22 cellular contexts compared by ENCODE assay signal in the genomic region with DNA sequence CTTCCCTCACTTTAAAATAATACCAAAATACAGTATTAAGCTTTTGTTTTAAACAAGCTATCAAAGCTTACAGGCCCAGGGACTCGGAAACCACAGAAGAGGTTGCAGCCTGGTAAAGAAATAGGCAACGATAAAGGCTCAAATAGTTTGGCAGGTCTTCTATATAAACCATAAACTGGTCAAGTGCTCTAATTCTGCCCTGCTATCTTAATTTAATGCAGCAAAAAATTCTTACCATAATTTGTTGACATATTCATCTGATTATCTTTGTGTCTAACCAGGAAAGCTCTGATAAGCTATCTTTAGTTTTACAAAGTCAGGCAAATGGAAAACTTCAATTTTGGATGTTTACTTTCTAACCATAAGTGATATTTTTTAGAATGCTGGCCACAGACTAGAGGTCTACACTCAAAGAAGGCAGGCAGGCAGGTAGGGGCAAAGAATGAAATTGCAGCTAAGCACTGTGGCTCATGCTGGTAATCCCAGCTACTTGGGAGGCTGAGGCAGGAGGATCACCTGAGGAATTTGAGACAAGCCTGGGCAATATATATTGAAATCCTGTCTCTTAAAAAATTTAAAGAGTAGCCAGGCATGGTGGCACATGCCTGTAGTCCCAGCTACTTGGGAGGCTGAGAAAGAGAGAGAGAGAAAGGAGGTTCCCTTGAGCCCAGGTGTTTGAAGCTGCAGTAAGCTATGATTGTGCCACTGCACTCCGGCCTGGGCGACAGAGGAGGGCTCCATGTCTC. TPM values are rescaled to one million over a fixed set of nuclear protein-coding genes. Genes with fewer than 3 reads are reported as not detected.
DNase-seq lines count a peak whose midpoint lies in the region; ATAC-seq and TF ChIP-seq lines count a peak whose summit lies in the region.
"Had no signal": no experiment of that assay in that cellular context is flagged by ENCODE, and none has a peak within 500 bp of the region (broad histone marks: within the 10 kb centered on the region; RNA-seq: fewer than 3 reads in every experiment).

No MANE protein-coding gene starts in this region.

- peak overlapping the region; percentile 76 for H3K27ac Mint-ChIP-seq in nephron progenitor cell
- no peak overlapping the region for H3K27ac Mint-ChIP-seq in activated CD4-positive, alpha-beta T cell treated with anti-CD3 and anti-CD28 coated beads, Interleukin-2, amount 10 ng/mL, durations not matched to agents 24 days and 14 days
- H3K27ac Mint-ChIP-seq: T-helper 17 cell had no signal

- H3K27me3 Mint-ChIP-seq in nephron progenitor cell (ENCODE audit: low read depth, poor library complexity) = no peaks in the 10 kb centered on the region
- no peaks in the 10 kb centered on the region for H3K27me3 Mint-ChIP-seq in activated CD4-positive, alpha-beta T cell treated with anti-CD3 and anti-CD28 coated beads, Interleukin-2, amount 10 ng/mL, durations not matched to agents 24 days and 14 days
- H3K27me3 Mint-ChIP-seq: T-helper 17 cell had no signal

- POLR2A ChIA-PET in RWPE1 (lab: Yijun Ruan, JAX; ENCODE audit: low non-redundant PET) = no interaction called here

- no peak for TF ChIP-seq POLR2A in gastrocnemius medialis (IDR thresholded peaks at IDR 0.05)

- H3K9me2 ChIP-seq in GM23248 (ENCODE audit: insufficient read depth) = no peaks in the 10 kb centered on the region

- H3K4me1 Mint-ChIP-seq in nephron progenitor cell = peaks cover 66% of the 10 kb centered on the region
- peaks cover 17% of the 10 kb centered on the region for H3K4me1 Mint-ChIP-seq in activated CD4-positive, alpha-beta T cell treated with anti-CD3 and anti-CD28 coated beads, Interleukin-2, amount 10 ng/mL, durations not matched to agents 24 days and 14 days

- H3K27ac ChIP-seq in GM23248 (peak overlapping the region; percentile 33), RWPE1 (0 out of 2 replicates have a peak overlapping the region, but pooled peaks have one; percentile 21), gastrocnemius medialis (no peak overlapping the region)
- H3K27ac ChIP-seq: coronary artery, gastroesophageal sphincter, KMS-11, thoracic aorta had no signal

- TF ChIP-seq CTCF in RWPE1 (conservative IDR thresholded peaks at IDR 0.05; ENCODE audit: low read depth) (no peak), epithelial cell of esophagus (IDR thresholded peaks at IDR 0.05; ENCODE audit: insufficient read depth, low read depth, low read length, missing control alignments) (no peak), nephron progenitor cell (IDR thresholded peaks at IDR 0.05) (no peak), gastrocnemius medialis (IDR thresholded peaks at IDR 0.05 in 4 of 5, conservative IDR thresholded peaks at IDR 0.05 in 1 of 5) (no peak)

- no peak overlapping the region for H3K4me3 Mint-ChIP-seq in nephron progenitor cell
- no peak overlapping the region for H3K4me3 Mint-ChIP-seq in activated CD4-positive, alpha-beta T cell treated with anti-CD3 and anti-CD28 coated beads, Interleukin-2, amount 10 ng/mL, durations not matched to agents 24 days and 14 days
- H3K4me3 Mint-ChIP-seq: T-helper 17 cell had no signal

- H3K9me3 ChIP-seq in GM23248 (ENCODE audit: low read depth) = no peaks in the 10 kb centered on the region
- H3K9me3 ChIP-seq in gastrocnemius medialis = no peaks in the 10 kb centered on the region
- H3K9me3 ChIP-seq: ascending aorta, Caco-2, gastroesophageal sphincter, thoracic aorta had no signal

- peaks cover 19% of the 10 kb centered on the region for H3K9me3 Mint-ChIP-seq in nephron progenitor cell
- no peaks in the 10 kb centered on the region for H3K9me3 Mint-ChIP-seq in activated CD4-positive, alpha-beta T cell treated with anti-CD3 and anti-CD28 coated beads, Interleukin-2, amount 10 ng/mL, durations not matched to agents 24 days and 14 days

- H3K4me2 ChIP-seq in GM23248 (ENCODE audit: unreplicated experiment) = peak overlapping the region; percentile 19
- H3K4me2 ChIP-seq: KMS-11 had no signal

- peaks cover 86% of the 10 kb centered on the region for H3K79me2 ChIP-seq in GM23248 (ENCODE audit: insufficient read depth)

- H3K36me3 ChIP-seq in GM23248 (ENCODE audit: low read depth) (no peaks in the 10 kb centered on the region), gastrocnemius medialis (no peaks in the 10 kb centered on the region)
- H3K36me3 ChIP-seq: thoracic aorta had no signal

- H3K4me3 ChIP-seq in GM23248 (no peak overlapping the region), epithelial cell of esophagus (ENCODE audit: low read length) (no peak overlapping the region), gastrocnemius medialis (no peak overlapping the region)
- H3K4me3 ChIP-seq: ascending aorta, coronary artery, gastroesophageal sphincter, thoracic aorta had no signal

- H3K27me3 ChIP-seq in GM23248 (replicated peaks; ENCODE audit: insufficient read depth) = no peaks in the 10 kb centered on the region
- H3K27me3 ChIP-seq in gastrocnemius medialis = no peaks in the 10 kb centered on the region
- H3K27me3 ChIP-seq: ascending aorta, gastroesophageal sphincter had no signal

- H3F3A ChIP-seq in GM23248 (ENCODE audit: insufficient read depth) = peaks cover 22% of the 10 kb centered on the region

- intact Hi-C loops in activated CD4-positive, alpha-beta T cell treated with anti-CD3 and anti-CD28 coated beads, Interleukin-2, amount 10 ng/mL, durations not matched to agents 24 days and 14 days (cut with micrococcal nuclease) = no loop called here
- intact Hi-C loops in gastrocnemius medialis (cut with DNase I; ENCODE audit: low total_unique reads) = no loop called here

- H3K4me1 ChIP-seq in GM23248 (ENCODE audit: insufficient read depth) (peaks cover 23% of the 10 kb centered on the region), gastrocnemius medialis (peaks cover 21 to 23% of the 10 kb centered on the region in 2 donors)
- H3K4me1 ChIP-seq: Caco-2 had no signal

- H3K9ac ChIP-seq in GM23248 = no peak overlapping the region
- H3K9ac ChIP-seq: KMS-11 had no signal

- CTCF ChIA-PET in RWPE1 (lab: Yijun Ruan, JAX) = interaction anchor here (1.5 kb wide), 1 partner anchor 25 kb away, joined by 6 read pairs; no protein-coding TSS in a partner anchor

- DNase-seq in GM23248 (no peak), RWPE1 (ENCODE audit: low spot score) (no peak), epithelial cell of esophagus (ENCODE audit: low read depth) (peak; percentile 55), nephron progenitor cell (no peak), cortex of kidney (lab: John Stamatoyannopoulos, UW) (no peak), gastrocnemius medialis (no peak)
- DNase-seq in activated CD4-positive, alpha-beta T cell treated with anti-CD3 and anti-CD28 coated beads, Interleukin-2, amount 10 ng/mL, durations not matched to agents 24 days and 14 days = no peak
- DNase-seq: activated CD4-positive, alpha-beta T cell treated with anti-CD3 and anti-CD28 coated beads, Interleukin-2, amount 50 U/mL, for 4 hours; activated T-cell treated with anti-CD3 and anti-CD28 coated beads for 4 hours; Caco-2; left colon; NCI-H1092; NCI-H2081 treated with DMSO at 0.1 percent for 48 hours; NCI-H510A treated with DMSO at 0.1 percent for 48 hours; T-helper 17 cell had no signal

- no peak overlapping the region for H2AFZ ChIP-seq in GM23248

- in situ Hi-C loops in GM23248 (cut with MboI) = no loop called here
- in situ Hi-C loops in gastrocnemius medialis (cut with MboI; ENCODE audit: low sequenced_read_pairs in 4 of 4) = no loop called here

- ATAC-seq in gastrocnemius medialis (no peak), HG02798 (IDR thresholded peaks at IDR 0.05; ENCODE audit: poor library complexity, unreplicated experiment) (no peak)
- ATAC-seq: gastroesophageal sphincter, left colon, Right ventricle myocardium inferior, T-helper 17 cell had no signal

- no peaks in the 10 kb centered on the region for H4K20me1 ChIP-seq in GM23248 (ENCODE audit: insufficient read depth)

- 95% methylated on average over 4 of the region's 4 CpGs for WGBS in GM23248 (ENCODE audit: low coverage in 1 of 2, low lambda C conversion rate in 2 of 2, missing lambda C conversion rate in 2 of 2), 2 experiments

- H3K36me3 Mint-ChIP-seq in nephron progenitor cell (ENCODE audit: low read depth) = peaks cover 37% of the 10 kb centered on the region
- peaks cover 8% of the 10 kb centered on the region for H3K36me3 Mint-ChIP-seq in activated CD4-positive, alpha-beta T cell treated with anti-CD3 and anti-CD28 coated beads, Interleukin-2, amount 10 ng/mL, durations not matched to agents 24 days and 14 days (ENCODE audit: low read depth)

RNA-seq across cellular contexts. Expression of a gene that starts 57.6 kb away (rescaled TPM):
- total RNA-seq in GM23248 (2014; rRNA removed; shearing (Covaris generic)) = 10.5 and 12.8 TPM in 2 replicates
- 21.5 and 24.3 TPM in 2 replicates for polyA plus RNA-seq in GM23248 (2016; fragmentation: Nextera tagmentation; extraction: Ambion mirVana)
- 23.0 and 31.5 TPM in 2 replicates for total RNA-seq in activated CD4-positive, alpha-beta T cell treated with anti-CD3 and anti-CD28 coated beads, Interleukin-2, amount 10 ng/mL, durations not matched to agents 24 days and 14 days
- total RNA-seq in gastrocnemius medialis = 10 to 100 TPM; 21.9 to 47.9 (median 26.3) TPM

Comparison
In these comparisons a context has a peak if more than half of its experiments do, and no peak if none do; other contexts are left out.
1. H3K27ac ChIP-seq: peak in GM23248 (single experiment) and RWPE1 (single experiment); none in gastrocnemius medialis (0 of 4).